In genomic region chr12:753401-754237, GRCh38 we compare ENCODE assay signal across 8 cellular contexts. TPM values are rescaled to one million over a fixed set of nuclear protein-coding genes. Genes with fewer than 3 reads are reported as not detected.
DNase-seq lines count a peak whose midpoint lies in the region; ATAC-seq and TF ChIP-seq lines count a peak whose summit lies in the region.

No MANE protein-coding gene starts in this region.

- DNase-seq in GM12865 (ENCODE audit: low read depth) (peak; percentile 61), hypothalamus (lab: John Stamatoyannopoulos, UW) (peak in 32 of 51 donors; percentile 7 to 62 (median 29)), sciatic nerve (ENCODE audit: low spot score) (peak; percentile 70)

- 1% methylated on average over 79 to 81 of the region's 81 CpGs for WGBS in adipose tissue, 3 donors

- TF ChIP-seq POLR2A in Raji (IDR thresholded peaks at IDR 0.05; ENCODE audit: insufficient read depth, low read depth, low read length), result peak; percentile 33; the same call in 1 of the 2 replicates

- intact Hi-C loops in sciatic nerve (cut with DNase I), result loop anchor here (10.0 kb wide), 1 partner anchor 179 kb away; no protein-coding TSS in a partner anchor

- TF ChIP-seq CTCF in GM12865 (IDR thresholded peaks at IDR 0.05; ENCODE audit: insufficient read depth, low read depth, low read length, missing control alignments), result no peak

- peak overlapping the region; percentile 44 for H3K27ac ChIP-seq in adipose tissue (ENCODE audit: low read depth, low read length)

- peak overlapping the region; percentile 71 for H3K4me3 ChIP-seq in GM12865 (ENCODE audit: low read depth, low read length)

- peak; percentile 2 for ATAC-seq in HG02852 (IDR thresholded peaks at IDR 0.05; ENCODE audit: unreplicated experiment)
- ATAC-seq in sciatic nerve, result no peak
- no peak for ATAC-seq in GM19351 (IDR thresholded peaks at IDR 0.05; ENCODE audit: unreplicated experiment)
- ATAC-seq in HG03442 (IDR thresholded peaks at IDR 0.05; ENCODE audit: unreplicated experiment), result no peak

RNA-seq across cellular contexts. Expression of gene WNK1, which starts 1.2 kb away (rescaled TPM):
- polyA plus RNA-seq in adipose tissue, result 10 to 100 TPM; 15.9 to 73.8 (median 67.0) TPM
- total RNA-seq in sciatic nerve, result 238 TPM
